Comparison of ENCODE assay signal across 7 cellular contexts in genomic region chr11:47185305-47186075, GRCh38. TPM values are rescaled to one million over a fixed set of nuclear protein-coding genes. Genes with fewer than 3 reads are reported as not detected.
A peak's percentile ranks its signal among the peaks of the same experiment; 100 is the strongest.
DNase-seq lines count a peak whose midpoint lies in the region; ATAC-seq and TF ChIP-seq lines count a peak whose summit lies in the region.

No MANE protein-coding gene starts in this region.

- no peaks in the 10 kb centered on the region for H4K20me1 ChIP-seq in MM.1S (ENCODE audit: insufficient read depth, low read length)

- no peaks in the 10 kb centered on the region for H3K36me3 Mint-ChIP-seq in brain
- no peaks in the 10 kb centered on the region for H3K36me3 Mint-ChIP-seq in CD4-positive, alpha-beta T cell (ENCODE audit: low read depth)

- no peaks in the 10 kb centered on the region for H3K79me2 ChIP-seq in MM.1S (ENCODE audit: low read length)

- peak overlapping the region; percentile 53 to 83 (median 76) for H3K4me3 Mint-ChIP-seq in brain
- no peak overlapping the region for H3K4me3 Mint-ChIP-seq in CD4-positive, alpha-beta T cell

- H3K4me1 ChIP-seq in MM.1S (ENCODE audit: low read length) (0 out of 2 replicates have a peak, but pooled peaks cover 7% of the 10 kb centered on the region), spleen (peaks cover 14 to 39% (median 29%) of the 10 kb centered on the region in 6 donors)

- TF ChIP-seq CTCF in MM.1S (IDR thresholded peaks at IDR 0.05; ENCODE audit: low read length), result no peak
- TF ChIP-seq CTCF in brain (conservative IDR thresholded peaks at IDR 0.05), result no peak
- TF ChIP-seq CTCF in spleen (IDR thresholded peaks at IDR 0.05 in 8 of 11, conservative IDR thresholded peaks at IDR 0.05 in 3 of 11), result no peak
- no peak for TF ChIP-seq CTCF in CD4-positive, alpha-beta T cell (IDR thresholded peaks at IDR 0.05)

- H3K9me3 Mint-ChIP-seq in brain, result no peaks in the 10 kb centered on the region
- no peaks in the 10 kb centered on the region for H3K9me3 Mint-ChIP-seq in CD4-positive, alpha-beta T cell

- CTCF ChIA-PET in CD4-positive, alpha-beta T cell (lab: Charles Lee), result interaction anchor here (1.4 kb wide), 1 partner anchor 74 kb away, joined by 4 read pairs; no protein-coding TSS in a partner anchor

- H2AFZ ChIP-seq in MM.1S (ENCODE audit: low read length), result peak overlapping the region; percentile 74

- H3K4me1 Mint-ChIP-seq in brain, result peaks cover 25% of the 10 kb centered on the region
- peaks cover 6% of the 10 kb centered on the region for H3K4me1 Mint-ChIP-seq in CD4-positive, alpha-beta T cell (ENCODE audit: low read depth)

- H3K9me3 ChIP-seq in MM.1S (replicated peaks; ENCODE audit: insufficient read depth, low read length), result no peaks in the 10 kb centered on the region
- no peaks in the 10 kb centered on the region for H3K9me3 ChIP-seq in spleen
- no peaks in the 10 kb centered on the region for H3K9me3 ChIP-seq in CD4-positive, alpha-beta T cell (ENCODE audit: control insufficient read depth, low read length)

- WGBS in spleen, 5 donors, result 20 to 36% (median 22%) methylated on average over 25 to 50 of the region's 50 CpGs

- H3K4me3 ChIP-seq in MM.1S (ENCODE audit: low read length) (peak overlapping the region; percentile 61), spleen (peak overlapping the region; percentile 52 to 88 (median 62))

- POLR2A ChIA-PET in CD4-positive, alpha-beta T cell (lab: Charles Lee), result interaction anchor here (0.5 to 3.3 kb wide), 3 partner anchors 10 to 910 kb away, joined by 3 to 26 read pairs (median 3); partner anchors contain the start of gene DDB2

- H3K9ac ChIP-seq in MM.1S (ENCODE audit: low read length), result peak overlapping the region; percentile 22; the same call in 1 of the 2 replicates

- peaks cover 53% of the 10 kb centered on the region for H3K27me3 Mint-ChIP-seq in brain
- peaks cover 35% of the 10 kb centered on the region for H3K27me3 Mint-ChIP-seq in CD4-positive, alpha-beta T cell

- peak overlapping the region; percentile 89 for H3K4me2 ChIP-seq in MM.1S (ENCODE audit: low read depth, low read length)

- intact Hi-C loops in spleen (cut with DNase I; ENCODE audit: low total_unique reads), result no loop called here
- intact Hi-C loops in CD4-positive, alpha-beta T cell (cut with DNase I, micrococcal nuclease), result no loop called here

- H3K27ac ChIP-seq in MM.1S (ENCODE audit: low read length) (no peak overlapping the region), spleen (peak overlapping the region in 3 of 8 donors; percentile 7 to 68 (median 21))
- no peak overlapping the region for H3K27ac ChIP-seq in CD4-positive, alpha-beta T cell (ENCODE audit: low read depth, low read length)

- TF ChIP-seq POLR2A in spleen (IDR thresholded peaks at IDR 0.05), result no peak

- peak overlapping the region in 1 of 5 experiments; percentile 67 for H3K27ac Mint-ChIP-seq in brain
- H3K27ac Mint-ChIP-seq in CD4-positive, alpha-beta T cell, result no peak overlapping the region

- DNase-seq in MM.1S (no peak), iPS-NIHi11 (ENCODE audit: low spot score) (peak; percentile 86), spleen (no peak)
- DNase-seq in CD4-positive, alpha-beta T cell, result no peak

- H3K27me3 ChIP-seq in MM.1S (replicated peaks; ENCODE audit: insufficient read depth, low read length) (peaks cover 47% of the 10 kb centered on the region), spleen (replicated peaks in 1 of 7) (peaks cover 0 to 72% (median 34%) of the 10 kb centered on the region in 7 donors)
- peaks cover 43% of the 10 kb centered on the region for H3K27me3 ChIP-seq in CD4-positive, alpha-beta T cell (ENCODE audit: control insufficient read depth, insufficient read depth, low read length)

- ATAC-seq in GM19035 (IDR thresholded peaks at IDR 0.05; ENCODE audit: unreplicated experiment) (peak; percentile 24), HG02852 (IDR thresholded peaks at IDR 0.05; ENCODE audit: unreplicated experiment) (no peak)
- no peak for ATAC-seq in CD4-positive, alpha-beta T cell (ENCODE audit: poor library complexity)

- H3K9me2 ChIP-seq in MM.1S (replicated peaks; ENCODE audit: insufficient read depth, low read length), result no peaks in the 10 kb centered on the region

- peaks cover 15% of the 10 kb centered on the region for H3F3A ChIP-seq in MM.1S (ENCODE audit: insufficient read depth, low read length)

- H3K36me3 ChIP-seq in MM.1S (replicated peaks; ENCODE audit: insufficient read depth, low read length) (no peaks in the 10 kb centered on the region), spleen (peaks cover 0 to 1% (median 0%) of the 10 kb centered on the region in 6 donors)

RNA-seq across cellular contexts. Expression of gene PACSIN3, which starts 0.7 kb away (rescaled TPM):
- polyA plus RNA-seq in brain (ENCODE audit: insufficient read depth, low read depth, low replicate concordance) (14.3 TPM), spleen (1 to 10 TPM; 1.2 to 3.5 (median 1.4) TPM)
- 10 to 100 TPM in 1 of 7 donors, 1 to 10 TPM in 6; 2.4 to 13.0 (median 4.4) TPM for total RNA-seq in spleen
- total RNA-seq in CD4-positive, alpha-beta T cell, result under 1 TPM in 1 of 2 experiments, not detected in 1; 0.27 TPM

RNA-seq across cellular contexts. Expression of gene ARFGAP2, which starts 8.8 kb away (rescaled TPM):
- polyA plus RNA-seq in brain (ENCODE audit: insufficient read depth, low read depth, low replicate concordance) (59.4 TPM), spleen (10 to 100 TPM; 46.7 to 79.9 (median 56.1) TPM)
- 100 to 1,000 TPM in 4 of 7 donors, 10 to 100 TPM in 3; 83.3 to 216 (median 109) TPM for total RNA-seq in spleen
- total RNA-seq in CD4-positive, alpha-beta T cell, result 100 to 1,000 TPM; 161 to 174 TPM

RNA-seq across cellular contexts. Expression of gene DDB2, which starts 29.3 kb away (rescaled TPM):
- polyA plus RNA-seq in brain (ENCODE audit: insufficient read depth, low read depth, low replicate concordance) (16.2 TPM), spleen (100 to 1,000 TPM in 1 of 3 donors, 10 to 100 TPM in 2; 49.4 to 173 (median 72.7) TPM)
- total RNA-seq in spleen, result 10 to 100 TPM; 29.5 to 66.3 (median 42.5) TPM
- total RNA-seq in CD4-positive, alpha-beta T cell, result 10 to 100 TPM; 57.3 to 57.6 TPM
